19 cellular contexts compared by ENCODE assay signal in genomic region chr1:38840281-38840680, GRCh38. TPM values are rescaled to one million over a fixed set of nuclear protein-coding genes. Genes with fewer than 3 reads are reported as not detected.
DNase-seq lines count a peak whose midpoint lies in the region; ATAC-seq and TF ChIP-seq lines count a peak whose summit lies in the region.
"Had no signal": no experiment of that assay in that cellular context is flagged by ENCODE, and none has a peak within 500 bp of the region (broad histone marks: within the 10 kb centered on the region; RNA-seq: fewer than 3 reads in every experiment).

No MANE protein-coding gene starts in this region.

- no peaks in the 10 kb centered on the region for H3K9me3 ChIP-seq in CD8-positive, alpha-beta T cell (ENCODE audit: low read length)

- H3K4me1 ChIP-seq in CD8-positive, alpha-beta T cell (ENCODE audit: insufficient read depth, low read length) = no peaks in the 10 kb centered on the region

- peak overlapping the region; percentile 38 for H3K27ac Mint-ChIP-seq in activated CD8-positive, alpha-beta memory T cell treated with anti-CD3 and anti-CD28 coated beads, Interleukin-2, amount 10 ng/mL, durations not matched to agents 7 days and 5 days
- H3K27ac Mint-ChIP-seq in CD8-positive, alpha-beta T cell = peak overlapping the region; percentile 52
- H3K27ac Mint-ChIP-seq in chondrocyte (ENCODE audit: unreplicated experiment) = peak overlapping the region; percentile 23
- peak overlapping the region in 4 of 6 donors; percentile 1 to 73 (median 41) for H3K27ac Mint-ChIP-seq in naive B cell

- POLR2A ChIA-PET in CD8-positive, alpha-beta T cell (lab: Charles Lee) = no interaction called here

- H3K27me3 ChIP-seq in CD8-positive, alpha-beta T cell (ENCODE audit: insufficient read depth, low read length) = no peaks in the 10 kb centered on the region

- no peak overlapping the region for H3K27ac ChIP-seq in CD8-positive, alpha-beta T cell (ENCODE audit: low read depth, low read length)

- no peak overlapping the region for H3K4me3 Mint-ChIP-seq in activated CD8-positive, alpha-beta memory T cell treated with anti-CD3 and anti-CD28 coated beads, Interleukin-2, amount 10 ng/mL, durations not matched to agents 7 days and 5 days
- no peak overlapping the region for H3K4me3 Mint-ChIP-seq in CD8-positive, alpha-beta T cell
- H3K4me3 Mint-ChIP-seq in chondrocyte (ENCODE audit: unreplicated experiment) = no peak overlapping the region
- H3K4me3 Mint-ChIP-seq in naive B cell = no peak overlapping the region
- H3K4me3 Mint-ChIP-seq: CD14-positive monocyte had no signal

- no peaks in the 10 kb centered on the region for H3K9me3 Mint-ChIP-seq in activated CD8-positive, alpha-beta memory T cell treated with anti-CD3 and anti-CD28 coated beads, Interleukin-2, amount 10 ng/mL, durations not matched to agents 7 days and 5 days (ENCODE audit: low read depth)
- no peaks in the 10 kb centered on the region for H3K9me3 Mint-ChIP-seq in CD8-positive, alpha-beta T cell
- H3K9me3 Mint-ChIP-seq in chondrocyte (ENCODE audit: low read depth) = no peaks in the 10 kb centered on the region
- peaks cover 0 to 3% (median 0%) of the 10 kb centered on the region in 7 donors for H3K9me3 Mint-ChIP-seq in naive B cell

- peaks cover 32% of the 10 kb centered on the region for H3K36me3 Mint-ChIP-seq in activated CD8-positive, alpha-beta memory T cell treated with anti-CD3 and anti-CD28 coated beads, Interleukin-2, amount 10 ng/mL, durations not matched to agents 7 days and 5 days
- H3K36me3 Mint-ChIP-seq in CD8-positive, alpha-beta T cell = peaks cover 58% of the 10 kb centered on the region
- H3K36me3 Mint-ChIP-seq in chondrocyte (ENCODE audit: low read depth) = peaks cover 36% of the 10 kb centered on the region
- H3K36me3 Mint-ChIP-seq in naive B cell = peaks cover 15 to 22% of the 10 kb centered on the region in 2 donors

- ATAC-seq in activated CD8-positive, alpha-beta memory T cell treated with anti-CD3 and anti-CD28 coated beads, Interleukin-2, amount 10 ng/mL, durations not matched to agents 7 days and 5 days = no peak
- ATAC-seq in CD8-positive, alpha-beta T cell = no peak
- ATAC-seq in naive B cell (ENCODE audit: low read depth in 2 of 2) (no peak), SK-N-SH treated with all-trans-retinoic acid at 6 μM for 48 hours (no peak)
- ATAC-seq: HepG2 had no signal

- in situ Hi-C loops in KBM-7 (cut with MboI; ENCODE audit: low pct_unique_long_range_greater_than_20kb, low sequenced_read_pairs) = loop anchor here (25.0 kb wide), 1 partner anchor 803 kb away; the partner anchor contains the start of gene POU3F1

- intact Hi-C loops in CD8-positive, alpha-beta T cell (cut with DNase I, micrococcal nuclease) = no loop called here

- CTCF ChIA-PET in activated CD8-positive, alpha-beta memory T cell treated with anti-CD3 and anti-CD28 coated beads, Interleukin-2, amount 10 ng/mL, durations not matched to agents 7 days and 5 days (lab: Charles Lee) = no interaction called here
- CTCF ChIA-PET in CD8-positive, alpha-beta T cell (lab: Charles Lee) = interaction anchor here (1.1 kb wide), 1 partner anchor 67 kb away, joined by 3 read pairs; no protein-coding TSS in a partner anchor

- no peaks in the 10 kb centered on the region for H3K27me3 Mint-ChIP-seq in activated CD8-positive, alpha-beta memory T cell treated with anti-CD3 and anti-CD28 coated beads, Interleukin-2, amount 10 ng/mL, durations not matched to agents 7 days and 5 days
- H3K27me3 Mint-ChIP-seq in CD8-positive, alpha-beta T cell (ENCODE audit: low read depth) = no peaks in the 10 kb centered on the region
- H3K27me3 Mint-ChIP-seq in chondrocyte (ENCODE audit: low read depth) (no peaks in the 10 kb centered on the region), naive B cell (no peaks in the 10 kb centered on the region)

- DNase-seq in activated CD8-positive, alpha-beta memory T cell treated with anti-CD3 and anti-CD28 coated beads, Interleukin-2, amount 10 ng/mL, durations not matched to agents 7 days and 5 days = no peak
- DNase-seq in activated CD8-positive, alpha-beta memory T cell treated with anti-CD3 and anti-CD28 coated beads, Interleukin-2, amount 50 U/mL, for 48 hours = no peak
- no peak for DNase-seq in CD8-positive, alpha-beta T cell
- DNase-seq in chondrocyte (ENCODE audit: low spot score) (no peak), naive B cell (no peak), medulla oblongata (ENCODE audit: extremely low spot score) (no peak), KBM-7 (no peak)
- DNase-seq: DMS 273 treated with DMSO at 0.1 percent for 48 hours, H7, MM.1S, NCI-H1105, NCI-H1694 treated with DMSO at 0.1 percent for 48 hours, NCI-H345, NCI-H526 treated with DMSO at 0.1 percent for 48 hours had no signal

- H3K4me3 ChIP-seq in CD8-positive, alpha-beta T cell (ENCODE audit: low read depth, low read length) = no peak overlapping the region

- TF ChIP-seq CTCF in CD8-positive, alpha-beta T cell (IDR thresholded peaks at IDR 0.05) = no peak
- TF ChIP-seq CTCF in chondrocyte (IDR thresholded peaks at IDR 0.05) = no peak

- no peaks in the 10 kb centered on the region for H3K4me1 Mint-ChIP-seq in activated CD8-positive, alpha-beta memory T cell treated with anti-CD3 and anti-CD28 coated beads, Interleukin-2, amount 10 ng/mL, durations not matched to agents 7 days and 5 days
- peaks cover 17% of the 10 kb centered on the region for H3K4me1 Mint-ChIP-seq in CD8-positive, alpha-beta T cell (ENCODE audit: low read depth)
- H3K4me1 Mint-ChIP-seq in chondrocyte (ENCODE audit: low read depth) (peaks cover 17% of the 10 kb centered on the region), naive B cell (peaks cover 14 to 18% (median 17%) of the 10 kb centered on the region in 3 donors)

- peaks cover 11% of the 10 kb centered on the region for H3K36me3 ChIP-seq in CD8-positive, alpha-beta T cell (ENCODE audit: insufficient read depth, low read length)

TF ChIP-seq in SK-N-SH treated with all-trans-retinoic acid at 6 μM for 48 hours, 23 proteins besides CTCF, POLR2A, EP300 and RAD21:
- no peak for TF ChIP-seq SNAI2 (CRISPR knock-in tag; IDR thresholded peaks at IDR 0.05)
- no peak for TF ChIP-seq CSDC2 (CRISPR knock-in tag; IDR thresholded peaks at IDR 0.05)
- no peak for TF ChIP-seq BACH2 (CRISPR knock-in tag; IDR thresholded peaks at IDR 0.05; ENCODE audit: borderline replicate concordance)
- TF ChIP-seq, protein P1, sequence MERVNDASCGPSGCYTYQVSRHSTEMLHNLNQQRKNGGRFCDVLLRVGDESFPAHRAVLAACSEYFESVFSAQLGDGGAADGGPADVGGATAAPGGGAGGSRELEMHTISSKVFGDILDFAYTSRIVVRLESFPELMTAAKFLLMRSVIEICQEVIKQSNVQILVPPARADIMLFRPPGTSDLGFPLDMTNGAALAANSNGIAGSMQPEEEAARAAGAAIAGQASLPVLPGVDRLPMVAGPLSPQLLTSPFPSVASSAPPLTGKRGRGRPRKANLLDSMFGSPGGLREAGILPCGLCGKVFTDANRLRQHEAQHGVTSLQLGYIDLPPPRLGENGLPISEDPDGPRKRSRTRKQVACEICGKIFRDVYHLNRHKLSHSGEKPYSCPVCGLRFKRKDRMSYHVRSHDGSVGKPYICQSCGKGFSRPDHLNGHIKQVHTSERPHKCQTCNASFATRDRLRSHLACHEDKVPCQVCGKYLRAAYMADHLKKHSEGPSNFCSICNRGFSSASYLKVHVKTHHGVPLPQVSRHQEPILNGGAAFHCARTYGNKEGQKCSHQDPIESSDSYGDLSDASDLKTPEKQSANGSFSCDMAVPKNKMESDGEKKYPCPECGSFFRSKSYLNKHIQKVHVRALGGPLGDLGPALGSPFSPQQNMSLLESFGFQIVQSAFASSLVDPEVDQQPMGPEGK (CRISPR knock-in tag; IDR thresholded peaks at IDR 0.05; ENCODE audit: borderline replicate concordance) = no peak
- no peak for TF ChIP-seq ZC3H10 (CRISPR knock-in tag; IDR thresholded peaks at IDR 0.05)
- TF ChIP-seq OSR1 (CRISPR knock-in tag; IDR thresholded peaks at IDR 0.05) = no peak
TF ChIP-seq in SK-N-SH treated with all-trans-retinoic acid at 6 μM for 48 hours: peak in this region for 0.

RNA-seq across cellular contexts. Expression of gene RRAGC, which starts 19.3 kb away (rescaled TPM):
- 10 to 100 TPM; 12.0 to 16.7 TPM for total RNA-seq in activated CD8-positive, alpha-beta memory T cell treated with anti-CD3 and anti-CD28 coated beads, Interleukin-2, amount 10 ng/mL, durations not matched to agents 7 days and 5 days
- 10 to 100 TPM; 13.6 to 14.7 TPM for total RNA-seq in CD8-positive, alpha-beta T cell
- 51.7 to 71.7 TPM (median 71.2 TPM) in 3 replicates for total RNA-seq in chondrocyte
- 10 to 100 TPM; 13.9 to 18.7 (median 14.8) TPM for polyA plus RNA-seq in naive B cell (ENCODE audit: low read depth in 6 of 6)

RNA-seq across cellular contexts. Expression of gene MYCBP, which starts 32.9 kb away (rescaled TPM):
- total RNA-seq in activated CD8-positive, alpha-beta memory T cell treated with anti-CD3 and anti-CD28 coated beads, Interleukin-2, amount 10 ng/mL, durations not matched to agents 7 days and 5 days = 10 to 100 TPM; 45.0 to 45.3 TPM
- total RNA-seq in CD8-positive, alpha-beta T cell = 1 to 10 TPM; 2.0 to 3.2 TPM
- total RNA-seq in chondrocyte = 6.1 to 13.7 TPM (median 6.1 TPM) in 3 replicates
- 10 to 100 TPM; 30.9 to 49.5 (median 35.7) TPM for polyA plus RNA-seq in naive B cell (ENCODE audit: low read depth in 6 of 6)

RNA-seq across cellular contexts. Expression of gene GJA9, which starts 41.1 kb away (rescaled TPM):
- total RNA-seq in activated CD8-positive, alpha-beta memory T cell treated with anti-CD3 and anti-CD28 coated beads, Interleukin-2, amount 10 ng/mL, durations not matched to agents 7 days and 5 days = not detected
- not detected for total RNA-seq in CD8-positive, alpha-beta T cell
- total RNA-seq in chondrocyte = not detected in 3 replicates
- polyA plus RNA-seq in naive B cell (ENCODE audit: low read depth in 6 of 6) = not detected
- total RNA-seq: H7, OCI-LY7, RPMI7951 had no signal
- polyA plus RNA-seq: CD14-positive monocyte had no signal
